25 cellular contexts compared by ENCODE assay signal in genomic region chr20:24328901-24329300, GRCh38.
"Had no signal": no experiment of that assay in that cellular context is flagged by ENCODE, and none has a peak within 500 bp of the region (broad histone marks: within the 10 kb centered on the region; RNA-seq: fewer than 3 reads in every experiment).

No MANE protein-coding gene starts in this region.

- DNase-seq: activated CD4-positive, alpha-beta memory T cell treated with anti-CD3 and anti-CD28 coated beads, Interleukin-2, amount 10 ng/mL, durations not matched to agents 7 days and 5 days; activated CD4-positive, alpha-beta T cell treated with anti-CD3 and anti-CD28 coated beads for 36 hours; activated CD4-positive, alpha-beta T cell treated with anti-CD3 and anti-CD28 coated beads, Interleukin-2, amount 50 U/mL, for 1 hour; activated gamma-delta T cell; activated naive CD4-positive, alpha-beta T cell treated with anti-CD3 and anti-CD28 coated beads for 36 hours; activated T-cell treated with anti-CD3 and anti-CD28 coated beads for 4 hours; activated T-cell treated with anti-CD3 and anti-CD28 coated beads, Interleukin-2, amount 50 U/mL, for 48 hours; Karpas-422; NCI-H1048; NCI-H146; NCI-H1930; NCI-H2171; NCI-H2227 treated with DMSO at 0.1 percent for 48 hours; NCI-H446 treated with DMSO at 0.1 percent for 48 hours; NCI-H524 treated with DMSO at 0.1 percent for 48 hours; NCI-H82; OCI-M1; Right ventricle myocardium superior; SJCRH30; SK-N-SH; T-helper 1 cell; WERI-Rb-1 had no signal

- H3K4me3 ChIP-seq: K562, SJCRH30 had no signal

- ATAC-seq: activated CD4-positive, alpha-beta T cell treated with anti-CD3 and anti-CD28 coated beads for 36 hours; activated T-helper 17 cell treated with anti-CD3 and anti-CD28 coated beads, Interleukin-2, amount 50 U/mL, for 72 hours; K562; Panc1 had no signal
